Comparison of ENCODE assay signal across 8 cellular contexts in the genomic region with DNA sequence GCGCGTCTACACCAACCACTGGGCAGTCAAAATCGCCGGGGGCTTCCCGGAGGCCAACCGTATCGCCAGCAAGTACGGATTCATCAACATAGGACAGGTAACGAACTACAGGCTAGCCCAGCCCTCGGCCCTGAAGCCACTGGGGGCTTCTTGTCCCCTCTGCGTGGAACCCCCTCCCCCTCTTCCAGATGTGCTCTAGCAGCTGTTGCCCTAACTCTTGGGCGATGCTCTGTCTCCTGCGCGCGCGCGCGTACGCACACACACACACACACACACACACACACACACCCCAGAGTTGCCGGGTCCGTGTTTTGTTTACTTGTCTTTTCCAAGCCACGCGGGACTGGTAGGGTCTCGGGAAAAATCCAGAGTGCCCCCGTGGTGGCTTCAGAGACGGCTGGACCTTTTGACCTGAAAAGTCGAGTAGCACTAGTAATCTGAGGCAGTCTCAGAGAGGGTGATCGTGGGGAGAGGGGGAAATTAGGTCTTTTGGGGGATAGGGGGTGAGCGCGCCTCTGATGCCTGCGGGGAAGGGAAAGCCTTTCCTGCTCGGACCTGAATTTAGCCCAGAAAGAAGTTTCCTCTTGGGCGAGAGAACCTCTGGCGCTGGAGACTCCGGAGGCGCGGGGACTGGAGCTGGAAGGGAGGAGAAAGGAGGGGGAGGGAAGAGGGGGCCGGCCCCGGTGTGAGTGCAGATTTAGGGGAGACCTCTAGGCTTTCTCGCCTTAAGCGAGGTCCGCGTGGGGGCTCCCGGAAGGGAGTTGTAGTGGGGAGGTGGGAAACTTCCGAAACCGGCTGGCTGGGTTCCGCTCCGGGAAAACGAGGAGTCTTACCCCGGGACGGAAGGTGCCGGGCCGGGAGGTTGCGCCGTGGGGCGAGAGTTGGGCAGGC. TPM values are rescaled to one million over a fixed set of nuclear protein-coding genes. Genes with fewer than 3 reads are reported as not detected.
DNase-seq lines count a peak whose midpoint lies in the region; ATAC-seq and TF ChIP-seq lines count a peak whose summit lies in the region.

No MANE protein-coding gene starts in this region.

- H3K4me3 ChIP-seq in CD4-positive, CD25-positive, alpha-beta regulatory T cell (ENCODE audit: low read depth, low read length), result no peak overlapping the region
- peak overlapping the region; percentile 59 to 65 for H3K4me3 ChIP-seq in neutrophil (ENCODE audit: low read depth in 1 of 2, low read length in 1 of 2)

- TF ChIP-seq CTCF in neutrophil (IDR thresholded peaks at IDR 0.05), result no peak

- H3K4me1 ChIP-seq in CD4-positive, CD25-positive, alpha-beta regulatory T cell (ENCODE audit: control insufficient read depth, insufficient read depth, low read length, poor library complexity, severe bottlenecking), result peaks cover 10% of the 10 kb centered on the region
- peaks cover 32% of the 10 kb centered on the region in 2 experiments for H3K4me1 ChIP-seq in neutrophil (ENCODE audit: control insufficient read depth in 1 of 2, insufficient read depth in 1 of 2, low read depth in 1 of 2, low read length in 1 of 2)

- peak overlapping the region in 2 of 3 donors; percentile 44 to 56 for H3K27ac Mint-ChIP-seq in CD4-positive, CD25-positive, alpha-beta regulatory T cell
- no peak overlapping the region for H3K27ac Mint-ChIP-seq in IgD-negative memory B cell

- no peak for ATAC-seq in CD4-positive, CD25-positive, alpha-beta regulatory T cell (ENCODE audit: low read depth in 2 of 2)

- peaks cover 0 to 2% (median 0%) of the 10 kb centered on the region in 7 donors for H3K9me3 Mint-ChIP-seq in CD4-positive, CD25-positive, alpha-beta regulatory T cell
- no peaks in the 10 kb centered on the region for H3K9me3 Mint-ChIP-seq in IgD-negative memory B cell

- peaks cover 55% of the 10 kb centered on the region for H3K27me3 Mint-ChIP-seq in CD4-positive, CD25-positive, alpha-beta regulatory T cell
- peaks cover 31% of the 10 kb centered on the region for H3K27me3 Mint-ChIP-seq in IgD-negative memory B cell

- H3K4me3 Mint-ChIP-seq in CD4-positive, CD25-positive, alpha-beta regulatory T cell, result peak overlapping the region; percentile 69 to 90 (median 90)
- H3K4me3 Mint-ChIP-seq in IgD-negative memory B cell, result peak overlapping the region in 3 of 4 donors; percentile 62 to 82 (median 77)

- no peaks in the 10 kb centered on the region for H3K9me3 ChIP-seq in CD4-positive, CD25-positive, alpha-beta regulatory T cell (ENCODE audit: control insufficient read depth in 2 of 2, low read length in 2 of 2)
- no peaks in the 10 kb centered on the region for H3K9me3 ChIP-seq in neutrophil

- H3K27ac ChIP-seq in CD4-positive, CD25-positive, alpha-beta regulatory T cell (ENCODE audit: insufficient read depth, low read length, poor library complexity, severe bottlenecking), result no peak overlapping the region
- no peak overlapping the region for H3K27ac ChIP-seq in neutrophil

- H3K4me1 Mint-ChIP-seq in CD4-positive, CD25-positive, alpha-beta regulatory T cell, result peaks cover 0 to 40% (median 10%) of the 10 kb centered on the region in 4 donors
- peaks cover 9 to 14% (median 10%) of the 10 kb centered on the region in 3 donors for H3K4me1 Mint-ChIP-seq in IgD-negative memory B cell

- peaks cover 8% of the 10 kb centered on the region for H3K27me3 ChIP-seq in CD4-positive, CD25-positive, alpha-beta regulatory T cell (ENCODE audit: control insufficient read depth, insufficient read depth, low read length)
- H3K27me3 ChIP-seq in neutrophil, result peaks cover 98% of the 10 kb centered on the region

- DNase-seq in CD4-positive, CD25-positive, alpha-beta regulatory T cell, result peak in 2 of 3 donors; percentile 22 to 35
- DNase-seq in activated naive CD4-positive, alpha-beta T cell treated with Interleukin-2 at 50 U/mL for 16 hours, result peak; percentile 24
- DNase-seq in globus pallidus (ENCODE audit: low spot score) (peak; percentile 35), SK-N-DZ (ENCODE audit: low spot score) (no peak), OCI-M2 (lab: John Stamatoyannopoulos, UW; ENCODE audit: unreplicated experiment) (no peak), NCI-H2029 (lab: John Stamatoyannopoulos, UW) (no peak)

- H3K36me3 Mint-ChIP-seq in CD4-positive, CD25-positive, alpha-beta regulatory T cell, result no peaks in the 10 kb centered on the region
- no peaks in the 10 kb centered on the region for H3K36me3 Mint-ChIP-seq in IgD-negative memory B cell

- H3K36me3 ChIP-seq in CD4-positive, CD25-positive, alpha-beta regulatory T cell (ENCODE audit: control insufficient read depth, insufficient read depth, low read length), result no peaks in the 10 kb centered on the region
- H3K36me3 ChIP-seq in neutrophil, result no peaks in the 10 kb centered on the region

RNA-seq across cellular contexts. Expression of a gene that starts 1.0 kb away (rescaled TPM):
- 2.0 TPM for total RNA-seq in CD4-positive, CD25-positive, alpha-beta regulatory T cell
- 1 to 10 TPM in 3 of 4 donors, under 1 TPM in 1; 0.47 to 2.7 (median 1.8) TPM for polyA plus RNA-seq in CD4-positive, CD25-positive, alpha-beta regulatory T cell
- 0.18 TPM for polyA plus RNA-seq in IgD-negative memory B cell
- 0.03 TPM in 2 replicates for polyA plus RNA-seq in SK-N-DZ (2014; cell fraction: cytosol; rRNA removed)
- polyA plus RNA-seq in SK-N-DZ (2014; cell fraction: nucleus; rRNA removed), result 0.33 and 0.51 TPM in 2 replicates

Comparison
In these comparisons a context has a peak if more than half of its experiments do, and no peak if none do; other contexts are left out.
1. DNase-seq: peak in CD4-positive, CD25-positive, alpha-beta regulatory T cell (2 of 3), activated naive CD4-positive, alpha-beta T cell treated with Interleukin-2 at 50 U/mL for 16 hours (single experiment) and globus pallidus (single experiment); none in SK-N-DZ (single experiment), OCI-M2 (single experiment) and NCI-H2029 (single experiment).
2. H3K27ac Mint-ChIP-seq: peak in CD4-positive, CD25-positive, alpha-beta regulatory T cell (2 of 3); none in IgD-negative memory B cell (0 of 3).